In genomic region chr4:78551420-78552351, GRCh38 we compare ENCODE assay signal across 7 cellular contexts. TPM values are rescaled to one million over a fixed set of nuclear protein-coding genes. Genes with fewer than 3 reads are reported as not detected.
DNase-seq lines count a peak whose midpoint lies in the region; ATAC-seq and TF ChIP-seq lines count a peak whose summit lies in the region.

ANXA3 (plus strand) TSS chr4:78551770; CDS start chr4:78554474, 2,704 bp downstream.

- H3K9ac ChIP-seq in fibroblast of lung (ENCODE audit: insufficient read depth, low read length), result peak within 1 kb of the TSS; percentile 3

- in situ Hi-C loops in GM13977 (cut with MboI; ENCODE audit: low pct_unique_long_range_greater_than_20kb, low sequenced_read_pairs, unreplicated experiment), result no loop called here
- in situ Hi-C loops in KBM-7 (cut with MboI; ENCODE audit: low pct_unique_long_range_greater_than_20kb, low sequenced_read_pairs), result no loop called here

- peak within 1 kb of the TSS; percentile 38 for H3K4me2 ChIP-seq in fibroblast of lung (ENCODE audit: extremely low read depth, insufficient read depth, low read length)

- peaks cover 4 to 10% (median 5%) of the 10 kb centered on the region in 4 donors for H3K4me1 Mint-ChIP-seq in naive thymus-derived CD8-positive, alpha-beta T cell

- TF ChIP-seq CTCF in GM13977 (IDR thresholded peaks at IDR 0.05; ENCODE audit: extremely low read depth, insufficient read depth, missing control alignments) (no peak), WI38 (IDR thresholded peaks at IDR 0.05; ENCODE audit: low read depth, low read length) (no peak), fibroblast of lung (conservative IDR thresholded peaks at IDR 0.05 in 1 of 2, IDR thresholded peaks at IDR 0.05 in 1 of 2; ENCODE audit: low read depth in 1 of 2, low read length in 2 of 2) (no peak)

- no peaks in the 10 kb centered on the region for H3K79me2 ChIP-seq in fibroblast of lung (ENCODE audit: control insufficient read depth, insufficient read depth, low read length)

- no peaks in the 10 kb centered on the region for H3K36me3 Mint-ChIP-seq in naive thymus-derived CD8-positive, alpha-beta T cell

- no peaks in the 10 kb centered on the region for H4K20me1 ChIP-seq in fibroblast of lung (ENCODE audit: control insufficient read depth, extremely low read depth, insufficient read depth, low read length)

- H3K4me3 Mint-ChIP-seq in naive thymus-derived CD8-positive, alpha-beta T cell, result peak within 1 kb of the TSS; percentile 67 to 91 (median 82)

- no peaks in the 10 kb centered on the region for H3K36me3 ChIP-seq in fibroblast of lung (ENCODE audit: control insufficient read depth, insufficient read depth, low read length)

- no peaks in the 10 kb centered on the region for H3K9me3 ChIP-seq in fibroblast of lung (ENCODE audit: control insufficient read depth, insufficient read depth, low read depth, low read length)

- POLR2A ChIA-PET in naive thymus-derived CD8-positive, alpha-beta T cell (lab: Charles Lee), result no interaction called here

- H3K27me3 Mint-ChIP-seq in naive thymus-derived CD8-positive, alpha-beta T cell, result peaks cover 18 to 33% (median 29%) of the 10 kb centered on the region in 5 donors

- peak within 1 kb of the TSS in 1 of 10 donors; percentile 24 for H3K27ac Mint-ChIP-seq in naive thymus-derived CD8-positive, alpha-beta T cell

- H3K27me3 ChIP-seq in fibroblast of lung (ENCODE audit: control insufficient read depth, insufficient read depth, low read length), result no peaks in the 10 kb centered on the region

- H3K4me3 ChIP-seq in WI38 (ENCODE audit: low read depth, low read length) (peak within 1 kb of the TSS; percentile 64), fibroblast of lung (replicated peaks in 1 of 4; ENCODE audit: control extremely low read depth in 1 of 4, insufficient read depth in 1 of 4, low read depth in 3 of 4, low read length in 4 of 4) (peak within 1 kb of the TSS; percentile 5 to 65 (median 34))

- H3K4me1 ChIP-seq in fibroblast of lung (ENCODE audit: control insufficient read depth, extremely low read depth, insufficient read depth, low read length), result no peaks in the 10 kb centered on the region

- H3K9me3 Mint-ChIP-seq in naive thymus-derived CD8-positive, alpha-beta T cell, result peaks cover 0 to 2% (median 0%) of the 10 kb centered on the region in 9 donors

- peak within 1 kb of the TSS; percentile 9 for H2AFZ ChIP-seq in fibroblast of lung (ENCODE audit: low read length)

- H3K27ac ChIP-seq in fibroblast of lung (ENCODE audit: insufficient read depth, low read length), result no peak within 1 kb of the TSS

- DNase-seq in GM13977 (ENCODE audit: low spot score) (peak; percentile 59), fibroblast of lung (ENCODE audit: low read depth in 2 of 2) (peak in 1 of 2 donors; percentile 46), KBM-7 (no peak)
- peak in 1 of 10 donors; percentile 3 for DNase-seq in naive thymus-derived CD8-positive, alpha-beta T cell
- DNase-seq in activated effector memory CD4-positive, alpha-beta T cell treated with anti-CD3 and anti-CD28 coated beads, Interleukin-2, amount 50 U/mL, for 16 hours, result no peak

- peak; percentile 66 for ATAC-seq in HG03135 (IDR thresholded peaks at IDR 0.05; ENCODE audit: unreplicated experiment)
- ATAC-seq in naive thymus-derived CD8-positive, alpha-beta T cell, result peak; percentile 17 to 32

RNA-seq across cellular contexts. Expression of gene ANXA3, which starts in this region (rescaled TPM):
- total RNA-seq in fibroblast of lung, result 7.2 and 9.7 TPM in 2 replicates
- polyA plus RNA-seq in fibroblast of lung, result 9.8 and 9.9 TPM in 2 replicates
- polyA plus RNA-seq in fibroblast of lung (2012), result 7.3 and 8.7 TPM in 2 replicates
- 7.5 and 9.6 TPM in 2 replicates for polyA minus RNA-seq in fibroblast of lung (ENCODE audit: low replicate concordance)
- total RNA-seq in naive thymus-derived CD8-positive, alpha-beta T cell, result not detected
- not detected for polyA plus RNA-seq in naive thymus-derived CD8-positive, alpha-beta T cell

Comparison
In these comparisons a context has a peak if more than half of its experiments do, and no peak if none do; other contexts are left out.
1. RNA of gene ANXA3 (polyA plus RNA-seq): 7.3 to 9.9 TPM in fibroblast of lung; not detected in naive thymus-derived CD8-positive, alpha-beta T cell; every median in the first group is over 4 times any median in the second.
2. Peak in ATAC-seq in naive thymus-derived CD8-positive, alpha-beta T cell; RNA of the gene not detected or under 1 TPM.